20 cellular contexts compared by ENCODE assay signal in the genomic region with DNA sequence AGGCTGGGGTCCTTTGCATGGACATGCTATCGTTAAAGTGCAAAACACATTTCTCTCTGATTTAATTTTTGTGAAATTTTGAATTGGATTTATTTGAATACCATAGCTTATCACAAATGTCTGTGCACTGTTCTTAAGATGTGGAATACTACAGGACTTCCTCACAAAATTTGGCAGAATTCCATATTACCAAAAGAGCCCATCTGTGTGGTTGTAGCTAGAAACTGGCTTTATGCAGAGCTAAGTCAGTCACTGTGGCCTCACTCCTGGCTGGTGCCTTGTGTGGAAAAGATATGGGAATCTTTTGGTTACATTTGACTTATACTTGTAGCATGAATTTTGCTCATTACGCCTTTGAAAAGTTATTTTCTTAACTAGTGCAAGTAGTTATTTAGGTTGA.
"Had no signal": no experiment of that assay in that cellular context is flagged by ENCODE, and none has a peak within 500 bp of the region (broad histone marks: within the 10 kb centered on the region; RNA-seq: fewer than 3 reads in every experiment).

No MANE protein-coding gene starts in this region.

- H3K4me1 Mint-ChIP-seq: immature natural killer cell; memory B cell; nephron; stimulated activated memory B cell treated with anti-CD40 and anti-IgM and Interleukin-4, amounts not matched to agents 10 μg/mL and 1 μg/mL and 100 μg/mL, for 72 hours had no signal

- H3K27me3 Mint-ChIP-seq: dendritic cell treated with granulocyte-macrophage colony-stimulating factor and Interleukin-4, amounts not matched to agents 40 ng/mL and 50 ng/mL, for 4 days; effector memory CD8-positive, alpha-beta T cell; memory B cell; stimulated activated memory B cell treated with anti-CD40 and anti-IgM and Interleukin-4, amounts not matched to agents 10 μg/mL and 1 μg/mL and 100 μg/mL, for 72 hours; stimulated activated naive CD8-positive, alpha-beta T cell treated with anti-CD3 and anti-CD28 coated beads, Interleukin-15, Interleukin-2, amounts not matched to agents 100 ng/mL and 50 ng/mL, for 24 hours had no signal

- H3K27ac Mint-ChIP-seq: dendritic cell treated with granulocyte-macrophage colony-stimulating factor and Interleukin-4, amounts not matched to agents 40 ng/mL and 50 ng/mL, for 4 days; effector memory CD8-positive, alpha-beta T cell; immature natural killer cell; memory B cell; nephron; stimulated activated memory B cell treated with anti-CD40 and anti-IgM and Interleukin-4, amounts not matched to agents 10 μg/mL and 1 μg/mL and 100 μg/mL, for 72 hours; stimulated activated naive CD8-positive, alpha-beta T cell treated with anti-CD3 and anti-CD28 coated beads, Interleukin-15, Interleukin-2, amounts not matched to agents 100 ng/mL and 50 ng/mL, for 24 hours had no signal

- H3K4me3 Mint-ChIP-seq: dendritic cell treated with granulocyte-macrophage colony-stimulating factor and Interleukin-4, amounts not matched to agents 40 ng/mL and 50 ng/mL, for 4 days; effector memory CD8-positive, alpha-beta T cell; immature natural killer cell; memory B cell; nephron; stimulated activated memory B cell treated with anti-CD40 and anti-IgM and Interleukin-4, amounts not matched to agents 10 μg/mL and 1 μg/mL and 100 μg/mL, for 72 hours; stimulated activated naive CD8-positive, alpha-beta T cell treated with anti-CD3 and anti-CD28 coated beads, Interleukin-15, Interleukin-2, amounts not matched to agents 100 ng/mL and 50 ng/mL, for 24 hours had no signal

- H3K9me3 Mint-ChIP-seq: dendritic cell treated with granulocyte-macrophage colony-stimulating factor and Interleukin-4, amounts not matched to agents 40 ng/mL and 50 ng/mL, for 4 days; effector memory CD8-positive, alpha-beta T cell; immature natural killer cell; memory B cell; nephron; stimulated activated memory B cell treated with anti-CD40 and anti-IgM and Interleukin-4, amounts not matched to agents 10 μg/mL and 1 μg/mL and 100 μg/mL, for 72 hours; stimulated activated naive CD8-positive, alpha-beta T cell treated with anti-CD3 and anti-CD28 coated beads, Interleukin-15, Interleukin-2, amounts not matched to agents 100 ng/mL and 50 ng/mL, for 24 hours had no signal

- DNase-seq: effector memory CD8-positive, alpha-beta T cell; foreskin keratinocyte; immature natural killer cell; kidney; left cardiac atrium; left ventricle myocardium inferior; lower lobe of right lung; midbrain; posterior cingulate gyrus; spleen; stimulated activated CD4-positive, alpha-beta T cell treated with anti-CD3 and anti-CD28 coated beads, Interleukin-15, amount 100 ng/mL, for 24 hours; stimulated activated CD4-positive, alpha-beta T cell treated with anti-CD3 and anti-CD28 coated beads, Interleukin-1b, Interleukin-23, amount 100 ng/mL, for 48 hours; stimulated activated CD4-positive, alpha-beta T cell treated with anti-CD3 and anti-CD28 coated beads, Interleukin-4, amount 100 ng/mL, for 24 hours; testis; upper lobe of right lung had no signal
